ENCODE assay signal across 8 cellular contexts in genomic region chr4:5050520-5050955, GRCh38. TPM values are rescaled to one million over a fixed set of nuclear protein-coding genes. Genes with fewer than 3 reads are reported as not detected.
A peak's percentile ranks its signal among the peaks of the same experiment; 100 is the strongest.
DNase-seq lines count a peak whose midpoint lies in the region; ATAC-seq and TF ChIP-seq lines count a peak whose summit lies in the region.

No MANE protein-coding gene starts in this region.

- H3K4me3 ChIP-seq in ectodermal cell (ENCODE audit: insufficient read depth, low read depth, low read length) (peak overlapping the region; percentile 56), right lobe of liver (peak overlapping the region in 2 of 3 donors; percentile 27 to 35)

- H3K27me3 Mint-ChIP-seq in activated naive CD4-positive, alpha-beta T cell treated with anti-CD3 and anti-CD28 coated beads, Interleukin-2, amount 10 ng/mL, durations not matched to agents 7 days and 5 days, result peaks cover 55% of the 10 kb centered on the region

- intact Hi-C loops in right lobe of liver (cut with DNase I), result no loop called here

- no peak overlapping the region for H3K27ac Mint-ChIP-seq in activated naive CD4-positive, alpha-beta T cell treated with anti-CD3 and anti-CD28 coated beads, Interleukin-2, amount 10 ng/mL, durations not matched to agents 7 days and 5 days
- no peak overlapping the region for H3K27ac Mint-ChIP-seq in stimulated activated effector memory CD8-positive, alpha-beta T cell treated with anti-CD3 and anti-CD28 coated beads, Interleukin-12 subunit alpha, Interleukin-12 subunit beta, amount 100 ng/mL, for 72 hours

- H3K36me3 Mint-ChIP-seq in activated naive CD4-positive, alpha-beta T cell treated with anti-CD3 and anti-CD28 coated beads, Interleukin-2, amount 10 ng/mL, durations not matched to agents 7 days and 5 days, result no peaks in the 10 kb centered on the region
- peaks cover 6% of the 10 kb centered on the region for H3K36me3 Mint-ChIP-seq in stimulated activated effector memory CD8-positive, alpha-beta T cell treated with anti-CD3 and anti-CD28 coated beads, Interleukin-12 subunit alpha, Interleukin-12 subunit beta, amount 100 ng/mL, for 72 hours

- H3K27me3 ChIP-seq in ectodermal cell (ENCODE audit: control insufficient read depth, insufficient read depth, low read length, poor library complexity, severe bottlenecking), result peaks cover 32% of the 10 kb centered on the region
- H3K27me3 ChIP-seq in right lobe of liver, result peaks cover 0 to 3% of the 10 kb centered on the region in 2 donors

- no peaks in the 10 kb centered on the region for H3K9me3 ChIP-seq in ectodermal cell (ENCODE audit: control insufficient read depth, low read length)
- H3K9me3 ChIP-seq in right lobe of liver, result no peaks in the 10 kb centered on the region

- peak; percentile 78 to 94 (median 90) for ATAC-seq in right lobe of liver
- peak; percentile 49 for ATAC-seq in stimulated activated effector memory CD8-positive, alpha-beta T cell treated with anti-CD3 and anti-CD28 coated beads, Interleukin-12 subunit alpha, Interleukin-12 subunit beta, amount 100 ng/mL, for 72 hours
- ATAC-seq in HG03571 (IDR thresholded peaks at IDR 0.05; ENCODE audit: unreplicated experiment), result no peak

- no peak overlapping the region for H3K27ac ChIP-seq in ectodermal cell (ENCODE audit: insufficient read depth, low read depth, low read length, poor library complexity, severe bottlenecking)
- no peak overlapping the region for H3K27ac ChIP-seq in right lobe of liver

- no peak overlapping the region for H3K4me3 Mint-ChIP-seq in activated naive CD4-positive, alpha-beta T cell treated with anti-CD3 and anti-CD28 coated beads, Interleukin-2, amount 10 ng/mL, durations not matched to agents 7 days and 5 days
- H3K4me3 Mint-ChIP-seq in stimulated activated effector memory CD8-positive, alpha-beta T cell treated with anti-CD3 and anti-CD28 coated beads, Interleukin-12 subunit alpha, Interleukin-12 subunit beta, amount 100 ng/mL, for 72 hours, result peak overlapping the region; percentile 56

- peak; percentile 42 for DNase-seq in activated naive CD4-positive, alpha-beta T cell treated with anti-CD3 and anti-CD28 coated beads, Interleukin-2, amount 10 ng/mL, durations not matched to agents 7 days and 5 days
- DNase-seq in activated naive CD4-positive, alpha-beta T cell treated with anti-CD3 and anti-CD28 coated beads, Interleukin-2, amount 50 U/mL, for 16 hours, result no peak
- DNase-seq in KG1 (lab: John Stamatoyannopoulos, UW) (peak; percentile 45), SKM-1 treated with dmso at 0.1 percent for 144 hours (lab: John Stamatoyannopoulos, UW; ENCODE audit: unreplicated experiment) (peak; percentile 79), right lobe of liver (peak; percentile 70 to 77 (median 72))
- no peak for DNase-seq in stimulated activated effector memory CD8-positive, alpha-beta T cell treated with anti-CD3 and anti-CD28 coated beads, Interleukin-12 subunit alpha, Interleukin-12 subunit beta, amount 100 ng/mL, for 72 hours (ENCODE audit: low spot score in 2 of 2)

- H3K4me1 ChIP-seq in ectodermal cell (ENCODE audit: control insufficient read depth, insufficient read depth, low read length), result peaks cover 5% of the 10 kb centered on the region
- H3K4me1 ChIP-seq in right lobe of liver, result peaks cover 0 to 15% (median 0%) of the 10 kb centered on the region in 4 donors

- TF ChIP-seq POLR2A in right lobe of liver (IDR thresholded peaks at IDR 0.05), result no peak

- CTCF ChIA-PET in activated naive CD4-positive, alpha-beta T cell treated with anti-CD3 and anti-CD28 coated beads, Interleukin-2, amount 10 ng/mL, durations not matched to agents 7 days and 5 days (lab: Charles Lee), result no interaction called here

- TF ChIP-seq CTCF in right lobe of liver (IDR thresholded peaks at IDR 0.05), result peak; percentile 43 to 72 (median 65)

- H3K9me3 Mint-ChIP-seq in activated naive CD4-positive, alpha-beta T cell treated with anti-CD3 and anti-CD28 coated beads, Interleukin-2, amount 10 ng/mL, durations not matched to agents 7 days and 5 days, result no peaks in the 10 kb centered on the region
- H3K9me3 Mint-ChIP-seq in stimulated activated effector memory CD8-positive, alpha-beta T cell treated with anti-CD3 and anti-CD28 coated beads, Interleukin-12 subunit alpha, Interleukin-12 subunit beta, amount 100 ng/mL, for 72 hours, result no peaks in the 10 kb centered on the region

- peaks cover 9% of the 10 kb centered on the region for H3K4me1 Mint-ChIP-seq in activated naive CD4-positive, alpha-beta T cell treated with anti-CD3 and anti-CD28 coated beads, Interleukin-2, amount 10 ng/mL, durations not matched to agents 7 days and 5 days
- peaks cover 12% of the 10 kb centered on the region for H3K4me1 Mint-ChIP-seq in stimulated activated effector memory CD8-positive, alpha-beta T cell treated with anti-CD3 and anti-CD28 coated beads, Interleukin-12 subunit alpha, Interleukin-12 subunit beta, amount 100 ng/mL, for 72 hours

- 2 to 3% methylated on average over 25 of the region's 25 CpGs for WGBS in ectodermal cell, 2 experiments
- 4% methylated on average over 11 of the region's 25 CpGs for WGBS in right lobe of liver (ENCODE audit: insufficient coverage, low coverage, low lambda C conversion rate, missing lambda C conversion rate)

- H3K36me3 ChIP-seq in ectodermal cell (ENCODE audit: control insufficient read depth, insufficient read depth, low read length), result no peaks in the 10 kb centered on the region
- no peaks in the 10 kb centered on the region for H3K36me3 ChIP-seq in right lobe of liver

RNA-seq across cellular contexts. Expression of gene STK32B, which starts 0.7 kb away (rescaled TPM):
- 2.4 TPM for polyA plus RNA-seq in ectodermal cell (2013, experiment 1 of 4)
- polyA plus RNA-seq in ectodermal cell (2013, experiment 2 of 4), result 1.8 TPM
- 1.5 TPM for polyA plus RNA-seq in ectodermal cell (2013, experiment 3 of 4)
- 1.6 TPM for polyA plus RNA-seq in ectodermal cell (2013, experiment 4 of 4)
- under 1 TPM in 2 of 6 experiments, not detected in 4; 0.05 to 0.07 TPM for total RNA-seq in right lobe of liver

RNA-seq across cellular contexts. Expression of gene CYTL1, which starts 31.3 kb away (rescaled TPM):
- 0.57 TPM for polyA plus RNA-seq in ectodermal cell (2013, experiment 1 of 4)
- 0.66 TPM for polyA plus RNA-seq in ectodermal cell (2013, experiment 2 of 4)
- polyA plus RNA-seq in ectodermal cell (2013, experiment 3 of 4), result 0.75 TPM
- polyA plus RNA-seq in ectodermal cell (2013, experiment 4 of 4), result 1.0 TPM
- under 1 TPM in 1 of 6 experiments, not detected in 5; 0.20 TPM for total RNA-seq in right lobe of liver

Comparison
In these comparisons a context has a peak if more than half of its experiments do, and no peak if none do; other contexts are left out.
1. DNase-seq: peak in activated naive CD4-positive, alpha-beta T cell treated with anti-CD3 and anti-CD28 coated beads, Interleukin-2, amount 10 ng/mL, durations not matched to agents 7 days and 5 days (single experiment), KG1 (single experiment), SKM-1 treated with dmso at 0.1 percent for 144 hours (single experiment) and right lobe of liver (3 of 3); none in activated naive CD4-positive, alpha-beta T cell treated with anti-CD3 and anti-CD28 coated beads, Interleukin-2, amount 50 U/mL, for 16 hours (single experiment) and stimulated activated effector memory CD8-positive, alpha-beta T cell treated with anti-CD3 and anti-CD28 coated beads, Interleukin-12 subunit alpha, Interleukin-12 subunit beta, amount 100 ng/mL, for 72 hours (0 of 2).